In the genomic region with DNA sequence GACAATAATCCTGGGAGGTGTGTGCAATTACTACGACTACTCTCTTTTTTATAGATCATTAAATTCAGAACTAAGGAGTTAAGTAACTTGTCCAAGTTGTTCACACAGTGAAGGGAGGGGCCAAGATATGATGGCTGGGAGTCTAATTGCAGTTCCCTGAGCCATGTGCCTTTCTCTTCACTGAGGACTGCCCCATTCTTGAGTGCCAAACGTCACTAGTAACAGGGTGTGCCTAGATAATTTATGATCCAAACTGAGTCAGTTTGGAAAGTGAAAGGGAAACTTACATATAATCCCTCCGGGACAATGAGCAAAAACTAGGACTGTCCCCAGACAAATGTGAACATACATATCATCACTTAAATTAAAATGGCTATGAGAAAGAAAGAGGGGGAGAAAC, we compare ENCODE assay signal across 10 cellular contexts. TPM values are rescaled to one million over a fixed set of nuclear protein-coding genes. Genes with fewer than 3 reads are reported as not detected.
A peak's percentile ranks its signal among the peaks of the same experiment; 100 is the strongest.
DNase-seq lines count a peak whose midpoint lies in the region; ATAC-seq and TF ChIP-seq lines count a peak whose summit lies in the region.
"Had no signal": no experiment of that assay in that cellular context is flagged by ENCODE, and none has a peak within 500 bp of the region (broad histone marks: within the 10 kb centered on the region; RNA-seq: fewer than 3 reads in every experiment).

No MANE protein-coding gene starts in this region.

- H3K9me3 ChIP-seq in hepatocyte (ENCODE audit: low read depth) (no peaks in the 10 kb centered on the region), gastrocnemius medialis (no peaks in the 10 kb centered on the region)

- H3K4me3 ChIP-seq in hepatocyte (no peak overlapping the region), gastrocnemius medialis (no peak overlapping the region)

- H3K4me1 Mint-ChIP-seq in activated CD8-positive, alpha-beta T cell treated with anti-CD3 and anti-CD28 coated beads, Interleukin-2, amount 10 ng/mL, durations not matched to agents 7 days and 5 days (ENCODE audit: low read depth) = peaks cover 66% of the 10 kb centered on the region
- H3K4me1 Mint-ChIP-seq in chondrocyte (ENCODE audit: low read depth) = peaks cover 9% of the 10 kb centered on the region

- intact Hi-C loops in gastrocnemius medialis (cut with DNase I; ENCODE audit: low total_unique reads) = no loop called here

- H3K36me3 Mint-ChIP-seq in activated CD8-positive, alpha-beta T cell treated with anti-CD3 and anti-CD28 coated beads, Interleukin-2, amount 10 ng/mL, durations not matched to agents 7 days and 5 days (ENCODE audit: low read depth) = peaks cover 82% of the 10 kb centered on the region
- H3K36me3 Mint-ChIP-seq in chondrocyte (ENCODE audit: low read depth) = no peaks in the 10 kb centered on the region

- ATAC-seq in activated CD8-positive, alpha-beta T cell treated with anti-CD3 and anti-CD28 coated beads, Interleukin-2, amount 10 ng/mL, durations not matched to agents 7 days and 5 days = no peak
- no peak for ATAC-seq in gastrocnemius medialis

- H3K4me1 ChIP-seq in hepatocyte (ENCODE audit: insufficient read depth) = no peaks in the 10 kb centered on the region
- H3K4me1 ChIP-seq in gastrocnemius medialis = no peaks in the 10 kb centered on the region

- no peaks in the 10 kb centered on the region for H3K79me2 ChIP-seq in hepatocyte

- CTCF ChIA-PET in activated CD8-positive, alpha-beta T cell treated with anti-CD3 and anti-CD28 coated beads, Interleukin-2, amount 10 ng/mL, durations not matched to agents 7 days and 5 days (lab: Charles Lee) = no interaction called here

- H3K27ac ChIP-seq in hepatocyte = no peak overlapping the region
- no peak overlapping the region for H3K27ac ChIP-seq in gastrocnemius medialis

- H3K36me3 ChIP-seq in hepatocyte (replicated peaks; ENCODE audit: insufficient read depth, low read depth) (no peaks in the 10 kb centered on the region), gastrocnemius medialis (no peaks in the 10 kb centered on the region)

- 60% methylated on average over 3 of the region's 3 CpGs for WGBS in hepatocyte (ENCODE audit: low lambda C conversion rate, missing lambda C conversion rate)

- H3K4me3 Mint-ChIP-seq in activated CD8-positive, alpha-beta T cell treated with anti-CD3 and anti-CD28 coated beads, Interleukin-2, amount 10 ng/mL, durations not matched to agents 7 days and 5 days = no peak overlapping the region
- H3K4me3 Mint-ChIP-seq in chondrocyte (ENCODE audit: unreplicated experiment) = no peak overlapping the region

- in situ Hi-C loops in ACHN (cut with HindIII; ENCODE audit: low pct_ligation_motif_present, low pct_unique_long_range_greater_than_20kb, low sequenced_read_pairs) = no loop called here
- in situ Hi-C loops in GM13977 (cut with MboI; ENCODE audit: low pct_unique_long_range_greater_than_20kb, low sequenced_read_pairs, unreplicated experiment) = no loop called here
- in situ Hi-C loops in gastrocnemius medialis (cut with MboI; ENCODE audit: low sequenced_read_pairs in 4 of 4) = no loop called here

- H3K27me3 ChIP-seq in hepatocyte = no peaks in the 10 kb centered on the region
- no peaks in the 10 kb centered on the region for H3K27me3 ChIP-seq in gastrocnemius medialis

- TF ChIP-seq POLR2A in gastrocnemius medialis (IDR thresholded peaks at IDR 0.05) = no peak

- H3K27me3 Mint-ChIP-seq in activated CD8-positive, alpha-beta T cell treated with anti-CD3 and anti-CD28 coated beads, Interleukin-2, amount 10 ng/mL, durations not matched to agents 7 days and 5 days (ENCODE audit: low read depth) = no peaks in the 10 kb centered on the region
- H3K27me3 Mint-ChIP-seq in chondrocyte (ENCODE audit: low read depth) = no peaks in the 10 kb centered on the region

- no peaks in the 10 kb centered on the region for H4K20me1 ChIP-seq in hepatocyte (ENCODE audit: insufficient read depth, poor library complexity, severe bottlenecking)

- peak; percentile 3 for DNase-seq in ACHN
- DNase-seq in GM04504 (ENCODE audit: low read depth) = peak; percentile 47
- no peak for DNase-seq in activated CD8-positive, alpha-beta T cell treated with anti-CD3 and anti-CD28 coated beads, Interleukin-2, amount 10 ng/mL, durations not matched to agents 7 days and 5 days
- peak; percentile 37 for DNase-seq in hepatocyte (ENCODE audit: low spot score)
- DNase-seq in activated CD4-positive, CD25-positive, alpha-beta regulatory T cell treated with anti-CD3 and anti-CD28 coated beads, Interleukin-2, amount 50 U/mL, for 72 hours = no peak
- DNase-seq in chondrocyte (ENCODE audit: low spot score) = no peak
- DNase-seq in GM13977 (ENCODE audit: low spot score) = no peak
- no peak for DNase-seq in gastrocnemius medialis
- DNase-seq: NCI-H1436 treated with DMSO at 0.1 percent for 48 hours, right cardiac atrium had no signal

- H3K4me2 ChIP-seq in hepatocyte = no peak overlapping the region

- POLR2A ChIA-PET in activated CD8-positive, alpha-beta T cell treated with anti-CD3 and anti-CD28 coated beads, Interleukin-2, amount 10 ng/mL, durations not matched to agents 7 days and 5 days (lab: Charles Lee) = interaction anchor here (1.3 kb wide), 1 partner anchor 18 kb away, joined by 4 read pairs; no protein-coding TSS in a partner anchor

- no peaks in the 10 kb centered on the region for H3K9me3 Mint-ChIP-seq in activated CD8-positive, alpha-beta T cell treated with anti-CD3 and anti-CD28 coated beads, Interleukin-2, amount 10 ng/mL, durations not matched to agents 7 days and 5 days (ENCODE audit: insufficient read depth)
- H3K9me3 Mint-ChIP-seq in chondrocyte (ENCODE audit: low read depth) = no peaks in the 10 kb centered on the region

- TF ChIP-seq CTCF in hepatocyte (IDR thresholded peaks at IDR 0.05; ENCODE audit: poor library complexity) (no peak), chondrocyte (IDR thresholded peaks at IDR 0.05) (no peak), GM13977 (IDR thresholded peaks at IDR 0.05; ENCODE audit: extremely low read depth, insufficient read depth, missing control alignments) (no peak), gastrocnemius medialis (IDR thresholded peaks at IDR 0.05 in 4 of 5, conservative IDR thresholded peaks at IDR 0.05 in 1 of 5) (no peak)

- no peaks in the 10 kb centered on the region for H3K9me2 ChIP-seq in hepatocyte (replicated peaks; ENCODE audit: insufficient read depth)

- H3K27ac Mint-ChIP-seq in activated CD8-positive, alpha-beta T cell treated with anti-CD3 and anti-CD28 coated beads, Interleukin-2, amount 10 ng/mL, durations not matched to agents 7 days and 5 days = peak overlapping the region; percentile 4
- H3K27ac Mint-ChIP-seq in chondrocyte (ENCODE audit: unreplicated experiment) = no peak overlapping the region

- no peak overlapping the region for H2AFZ ChIP-seq in hepatocyte

RNA-seq across cellular contexts. Expression of a gene that starts 20.2 kb away (rescaled TPM):
- total RNA-seq in activated CD8-positive, alpha-beta T cell treated with anti-CD3 and anti-CD28 coated beads, Interleukin-2, amount 10 ng/mL, durations not matched to agents 7 days and 5 days = 10 to 100 TPM; 45.4 to 48.4 TPM
- total RNA-seq in hepatocyte (0.40 and 1.1 TPM in 2 replicates), chondrocyte (0.36 to 0.56 TPM (median 0.50 TPM) in 3 replicates), gastrocnemius medialis (1 to 10 TPM in 1 of 4 donors, under 1 TPM in 3; 0.29 to 1.0 (median 0.72) TPM)
- polyA plus RNA-seq in hepatocyte = 0.13 and 0.47 TPM in 2 replicates

Comparison
In these comparisons a context has a peak if more than half of its experiments do, and no peak if none do; other contexts are left out.
1. DNase-seq: peak in ACHN (single experiment), GM04504 (single experiment) and hepatocyte (single experiment); none in activated CD8-positive, alpha-beta T cell treated with anti-CD3 and anti-CD28 coated beads, Interleukin-2, amount 10 ng/mL, durations not matched to agents 7 days and 5 days (single experiment), activated CD4-positive, CD25-positive, alpha-beta regulatory T cell treated with anti-CD3 and anti-CD28 coated beads, Interleukin-2, amount 50 U/mL, for 72 hours (single experiment), chondrocyte (single experiment), GM13977 (single experiment) and gastrocnemius medialis (0 of 2).
2. RNA of a gene that starts 20.2 kb away (total RNA-seq): 45.4 to 48.4 TPM in activated CD8-positive, alpha-beta T cell treated with anti-CD3 and anti-CD28 coated beads, Interleukin-2, amount 10 ng/mL, durations not matched to agents 7 days and 5 days; 0.40 to 1.1 TPM in hepatocyte, 0.29 to 1.0 TPM in gastrocnemius medialis and 0.36 to 0.56 TPM in chondrocyte; every median in the first group is over 10 times any median in the second.